25 cellular contexts compared by ENCODE assay signal in genomic region chr6:67615796-67616195, GRCh38.
DNase-seq lines count a peak whose midpoint lies in the region; ATAC-seq and TF ChIP-seq lines count a peak whose summit lies in the region.
"Had no signal": no experiment of that assay in that cellular context is flagged by ENCODE, and none has a peak within 500 bp of the region (broad histone marks: within the 10 kb centered on the region; RNA-seq: fewer than 3 reads in every experiment).

No MANE protein-coding gene starts in this region.

- no peak overlapping the region for H3K4me3 Mint-ChIP-seq in activated CD4-positive, alpha-beta T cell treated with anti-CD3 and anti-CD28 coated beads, Interleukin-2, amount 10 ng/mL, durations not matched to agents 24 days and 14 days
- H3K4me3 Mint-ChIP-seq: activated CD8-positive, alpha-beta T cell treated with anti-CD3 and anti-CD28 coated beads, Interleukin-2, amount 10 ng/mL, durations not matched to agents 7 days and 5 days; activated naive CD8-positive, alpha-beta T cell; CD4-positive, alpha-beta T cell; stimulated activated effector memory CD8-positive, alpha-beta T cell treated with anti-CD3 and anti-CD28 coated beads, Interleukin-12 subunit alpha, Interleukin-12 subunit beta, amount 100 ng/mL, for 72 hours had no signal

- no peak overlapping the region for H3K27ac ChIP-seq in RWPE2 (ENCODE audit: poor library complexity, severe bottlenecking)
- H3K27ac ChIP-seq in fibroblast of lung (ENCODE audit: insufficient read depth, low read length), result no peak overlapping the region
- no peak overlapping the region for H3K27ac ChIP-seq in SJCRH30
- H3K27ac ChIP-seq in testis, result no peak overlapping the region
- H3K27ac ChIP-seq: heart left ventricle, parathyroid adenoma, right atrium auricular region, upper lobe of left lung had no signal

- H3K9me3 ChIP-seq in RWPE2 (ENCODE audit: severe bottlenecking), result no peaks in the 10 kb centered on the region
- no peaks in the 10 kb centered on the region for H3K9me3 ChIP-seq in fibroblast of lung (ENCODE audit: control insufficient read depth, insufficient read depth, low read depth, low read length)
- no peaks in the 10 kb centered on the region for H3K9me3 ChIP-seq in SJCRH30 (replicated peaks)
- H3K9me3 ChIP-seq in testis, result no peaks in the 10 kb centered on the region
- H3K9me3 ChIP-seq: right atrium auricular region, upper lobe of left lung had no signal

- no peaks in the 10 kb centered on the region for H3K79me2 ChIP-seq in fibroblast of lung (ENCODE audit: control insufficient read depth, insufficient read depth, low read length)
- H3K79me2 ChIP-seq: parathyroid adenoma had no signal

- no peak overlapping the region for H3K27ac Mint-ChIP-seq in activated CD4-positive, alpha-beta T cell treated with anti-CD3 and anti-CD28 coated beads, Interleukin-2, amount 10 ng/mL, durations not matched to agents 24 days and 14 days
- H3K27ac Mint-ChIP-seq: activated CD8-positive, alpha-beta T cell treated with anti-CD3 and anti-CD28 coated beads, Interleukin-2, amount 10 ng/mL, durations not matched to agents 7 days and 5 days; activated naive CD8-positive, alpha-beta T cell; CD4-positive, alpha-beta T cell; stimulated activated effector memory CD8-positive, alpha-beta T cell treated with anti-CD3 and anti-CD28 coated beads, Interleukin-12 subunit alpha, Interleukin-12 subunit beta, amount 100 ng/mL, for 72 hours had no signal

- no peak overlapping the region for H3K4me2 ChIP-seq in fibroblast of lung (ENCODE audit: extremely low read depth, insufficient read depth, low read length)

- no peaks in the 10 kb centered on the region for H4K20me1 ChIP-seq in fibroblast of lung (ENCODE audit: control insufficient read depth, extremely low read depth, insufficient read depth, low read length)

- no peaks in the 10 kb centered on the region for H3K36me3 Mint-ChIP-seq in activated CD4-positive, alpha-beta T cell treated with anti-CD3 and anti-CD28 coated beads, Interleukin-2, amount 10 ng/mL, durations not matched to agents 24 days and 14 days (ENCODE audit: low read depth)
- H3K36me3 Mint-ChIP-seq: activated naive CD8-positive, alpha-beta T cell; stimulated activated effector memory CD8-positive, alpha-beta T cell treated with anti-CD3 and anti-CD28 coated beads, Interleukin-12 subunit alpha, Interleukin-12 subunit beta, amount 100 ng/mL, for 72 hours had no signal

- DNase-seq in HT1080 (ENCODE audit: low read depth) (peak; percentile 82), RWPE2 (ENCODE audit: low spot score) (no peak), fibroblast of lung (ENCODE audit: low read depth in 2 of 2) (peak; percentile 23 to 75), SJCRH30 (no peak), testis (no peak)
- DNase-seq in activated CD4-positive, alpha-beta T cell treated with anti-CD3 and anti-CD28 coated beads, Interleukin-2, amount 10 ng/mL, durations not matched to agents 24 days and 14 days, result no peak
- DNase-seq: activated CD8-positive, alpha-beta T cell treated with anti-CD3 and anti-CD28 coated beads, Interleukin-2, amount 10 ng/mL, durations not matched to agents 7 days and 5 days; activated effector memory CD4-positive, alpha-beta T cell treated with Interleukin-2 at 50 U/mL for 16 hours; activated T-cell treated with anti-CD3 and anti-CD28 coated beads for 4 hours; AML-193; CD4-positive, alpha-beta T cell; heart left ventricle; NCI-H1436; NCI-H748 treated with DMSO at 0.1 percent for 48 hours; stimulated activated CD4-positive, alpha-beta T cell treated with anti-CD3 and anti-CD28 coated beads, Interleukin-12 subunit alpha, Interleukin-12 subunit beta, amount 100 ng/mL, for 4 hours; stimulated activated CD4-positive, alpha-beta T cell treated with anti-CD3 and anti-CD28 coated beads, Interleukin-4, amount 100 ng/mL, for 24 hours; substantia nigra; upper lobe of left lung had no signal

- H3K4me1 Mint-ChIP-seq in activated CD4-positive, alpha-beta T cell treated with anti-CD3 and anti-CD28 coated beads, Interleukin-2, amount 10 ng/mL, durations not matched to agents 24 days and 14 days, result no peaks in the 10 kb centered on the region
- H3K4me1 Mint-ChIP-seq: stimulated activated effector memory CD8-positive, alpha-beta T cell treated with anti-CD3 and anti-CD28 coated beads, Interleukin-12 subunit alpha, Interleukin-12 subunit beta, amount 100 ng/mL, for 72 hours had no signal

- H3K4me3 ChIP-seq in RWPE2 (ENCODE audit: severe bottlenecking), result no peak overlapping the region
- H3K4me3 ChIP-seq in fibroblast of lung (replicated peaks in 1 of 4; ENCODE audit: control extremely low read depth in 1 of 4, insufficient read depth in 1 of 4, low read depth in 3 of 4, low read length in 4 of 4), result no peak overlapping the region
- no peak overlapping the region for H3K4me3 ChIP-seq in SJCRH30
- no peak overlapping the region for H3K4me3 ChIP-seq in testis
- H3K4me3 ChIP-seq: heart left ventricle, K562, right atrium auricular region, upper lobe of left lung had no signal

- H3K36me3 ChIP-seq in RWPE2 (ENCODE audit: low read depth) (no peaks in the 10 kb centered on the region), fibroblast of lung (ENCODE audit: control insufficient read depth, insufficient read depth, low read length) (no peaks in the 10 kb centered on the region), SJCRH30 (no peaks in the 10 kb centered on the region), testis (ENCODE audit: low read depth, missing control alignments) (no peaks in the 10 kb centered on the region)
- H3K36me3 ChIP-seq: heart left ventricle, right atrium auricular region, upper lobe of left lung had no signal

- no peak overlapping the region for H3K9ac ChIP-seq in fibroblast of lung (ENCODE audit: insufficient read depth, low read length)
- H3K9ac ChIP-seq: parathyroid adenoma had no signal

- intact Hi-C loops in activated CD4-positive, alpha-beta T cell treated with anti-CD3 and anti-CD28 coated beads, Interleukin-2, amount 10 ng/mL, durations not matched to agents 24 days and 14 days (cut with micrococcal nuclease), result no loop called here
- intact Hi-C loops in testis (cut with DNase I; ENCODE audit: low total_unique reads), result no loop called here

- H3K9me3 Mint-ChIP-seq in activated CD4-positive, alpha-beta T cell treated with anti-CD3 and anti-CD28 coated beads, Interleukin-2, amount 10 ng/mL, durations not matched to agents 24 days and 14 days, result no peaks in the 10 kb centered on the region

- no peaks in the 10 kb centered on the region for H3K4me1 ChIP-seq in RWPE2 (ENCODE audit: insufficient read depth, poor library complexity, severe bottlenecking)
- H3K4me1 ChIP-seq in fibroblast of lung (ENCODE audit: control insufficient read depth, extremely low read depth, insufficient read depth, low read length), result no peaks in the 10 kb centered on the region
- no peaks in the 10 kb centered on the region for H3K4me1 ChIP-seq in SJCRH30
- H3K4me1 ChIP-seq in testis, result no peaks in the 10 kb centered on the region
- H3K4me1 ChIP-seq: heart left ventricle, parathyroid adenoma, right atrium auricular region, upper lobe of left lung had no signal

- WGBS in testis, 2 donors, result 76 to 88% methylated on average over 7 of the region's 7 CpGs

- H3K27me3 Mint-ChIP-seq in activated CD4-positive, alpha-beta T cell treated with anti-CD3 and anti-CD28 coated beads, Interleukin-2, amount 10 ng/mL, durations not matched to agents 24 days and 14 days, result no peaks in the 10 kb centered on the region
- H3K27me3 Mint-ChIP-seq: activated naive CD8-positive, alpha-beta T cell; CD4-positive, alpha-beta T cell had no signal

- no peaks in the 10 kb centered on the region for H3K27me3 ChIP-seq in RWPE2 (ENCODE audit: insufficient read depth, poor library complexity, severe bottlenecking)
- no peaks in the 10 kb centered on the region for H3K27me3 ChIP-seq in fibroblast of lung (ENCODE audit: control insufficient read depth, insufficient read depth, low read length)
- no peaks in the 10 kb centered on the region for H3K27me3 ChIP-seq in SJCRH30
- H3K27me3 ChIP-seq in testis, result no peaks in the 10 kb centered on the region
- H3K27me3 ChIP-seq: heart left ventricle, right atrium auricular region, upper lobe of left lung had no signal

- ATAC-seq in RWPE2 (ENCODE audit: low read depth), result peak; percentile 29; the same call in 1 of the 3 replicates
- no peak for ATAC-seq in HG02885 (IDR thresholded peaks at IDR 0.05; ENCODE audit: poor library complexity, unreplicated experiment)
- ATAC-seq: activated CD8-positive, alpha-beta T cell treated with anti-CD3 and anti-CD28 coated beads, Interleukin-2, amount 10 ng/mL, durations not matched to agents 7 days and 5 days; heart left ventricle; K562; SK-N-SH treated with all-trans-retinoic acid at 6 μM for 48 hours; stimulated activated effector memory CD8-positive, alpha-beta T cell treated with anti-CD3 and anti-CD28 coated beads, Interleukin-12 subunit alpha, Interleukin-12 subunit beta, amount 100 ng/mL, for 72 hours had no signal

- TF ChIP-seq CTCF in RWPE2 (IDR thresholded peaks at IDR 0.05; ENCODE audit: poor library complexity, severe bottlenecking) (no peak), fibroblast of lung (conservative IDR thresholded peaks at IDR 0.05 in 1 of 2, IDR thresholded peaks at IDR 0.05 in 1 of 2; ENCODE audit: low read depth in 1 of 2, low read length in 2 of 2) (no peak), testis (IDR thresholded peaks at IDR 0.05) (no peak)

- TF ChIP-seq POLR2A in testis (IDR thresholded peaks at IDR 0.05), result no peak

- no peak overlapping the region for H2AFZ ChIP-seq in fibroblast of lung (ENCODE audit: low read length)
- H2AFZ ChIP-seq: parathyroid adenoma had no signal

Comparison
In these comparisons a context has a peak if more than half of its experiments do, and no peak if none do; other contexts are left out.
1. DNase-seq: peak in HT1080 (single experiment) and fibroblast of lung (2 of 2); none in RWPE2 (single experiment), SJCRH30 (0 of 2), activated CD4-positive, alpha-beta T cell treated with anti-CD3 and anti-CD28 coated beads, Interleukin-2, amount 10 ng/mL, durations not matched to agents 24 days and 14 days (single experiment) and testis (single experiment).